In the genomic region with DNA sequence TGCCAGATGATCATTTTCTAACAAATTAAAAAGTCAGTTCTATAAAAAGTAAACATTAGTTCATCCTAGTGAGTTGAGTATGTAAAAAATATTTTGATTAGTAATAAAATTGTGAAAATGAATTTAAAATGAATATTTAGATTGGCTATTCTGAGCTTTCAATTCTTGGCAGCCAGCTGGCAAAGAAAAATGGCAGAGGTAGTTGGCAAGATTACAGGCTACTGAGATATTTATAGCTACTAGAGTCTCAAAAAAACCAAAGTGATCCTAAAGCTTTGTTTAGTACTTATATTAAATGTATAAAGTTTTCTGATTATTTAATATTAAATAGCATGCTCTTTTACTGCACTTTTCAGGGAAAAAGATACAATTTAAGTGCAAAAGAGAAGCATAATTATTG, we compare ENCODE assay signal across 16 cellular contexts. TPM values are rescaled to one million over a fixed set of nuclear protein-coding genes. Genes with fewer than 3 reads are reported as not detected.
DNase-seq lines count a peak whose midpoint lies in the region; ATAC-seq, FAIRE-seq and TF ChIP-seq lines count a peak whose summit lies in the region.
"Had no signal": no experiment of that assay in that cellular context is flagged by ENCODE, and none has a peak within 500 bp of the region (broad histone marks: within the 10 kb centered on the region; RNA-seq: fewer than 3 reads in every experiment).

No MANE protein-coding gene starts in this region.

- H3K27ac Mint-ChIP-seq in glutamatergic neuron (ENCODE audit: unreplicated experiment) = no peak overlapping the region
- H3K27ac Mint-ChIP-seq: GM23338 had no signal

- H3K4me3 ChIP-seq in pancreas (no peak overlapping the region), testis (no peak overlapping the region)
- H3K4me3 ChIP-seq: BLaER1 treated with 17β-estradiol and CSF1 and Interleukin-3, amounts not matched to agents 10 nM and 100 nM; GM23338 had no signal

- no peaks in the 10 kb centered on the region for H3K4me1 Mint-ChIP-seq in glutamatergic neuron (ENCODE audit: low read depth, unreplicated experiment)
- H3K4me1 Mint-ChIP-seq: GM23338 had no signal

- H3K4me1 ChIP-seq in pancreas = no peaks in the 10 kb centered on the region
- no peaks in the 10 kb centered on the region for H3K4me1 ChIP-seq in testis

- DNase-seq in DMS 273 (lab: John Stamatoyannopoulos, UW; ENCODE audit: unreplicated experiment) (peak; percentile 5), DMS 273 treated with DMSO at 0.1 percent for 48 hours (lab: John Stamatoyannopoulos, UW) (no peak), NCI-H446 (lab: John Stamatoyannopoulos, UW) (peak; percentile 43 to 58), fibroblast of gingiva (ENCODE audit: low read depth) (peak; percentile 23), pancreas (no peak), glutamatergic neuron (no peak), testis (no peak)
- no peak for DNase-seq in stimulated activated CD4-positive, alpha-beta T cell treated with anti-CD3 and anti-CD28 coated beads, Interleukin-2, amount 100 ng/mL, for 48 hours
- DNase-seq: KBM-7, NCI-H146, NCI-H2227 treated with DMSO at 0.1 percent for 48 hours, NCI-H526 treated with DMSO at 0.1 percent for 48 hours, PC-3 had no signal

- no peak overlapping the region for H3K27ac ChIP-seq in pancreas
- no peak overlapping the region for H3K27ac ChIP-seq in testis
- H3K27ac ChIP-seq: 22Rv1; BLaER1 treated with 17β-estradiol and CSF1 and Interleukin-3, amounts not matched to agents 10 nM and 100 nM had no signal

- peak; percentile 5 for FAIRE-seq in pancreas (lab: Jason Lieb, UNC)

- H3K36me3 ChIP-seq in pancreas (no peaks in the 10 kb centered on the region), testis (ENCODE audit: low read depth, missing control alignments) (no peaks in the 10 kb centered on the region)

- no peaks in the 10 kb centered on the region for H3K36me3 Mint-ChIP-seq in glutamatergic neuron (ENCODE audit: unreplicated experiment)

- no peaks in the 10 kb centered on the region for H3K27me3 Mint-ChIP-seq in glutamatergic neuron (ENCODE audit: unreplicated experiment)

- no peak overlapping the region for H3K4me3 Mint-ChIP-seq in glutamatergic neuron (ENCODE audit: unreplicated experiment)
- H3K4me3 Mint-ChIP-seq: GM23338 had no signal

- no peaks in the 10 kb centered on the region for H3K9me3 Mint-ChIP-seq in glutamatergic neuron (ENCODE audit: unreplicated experiment)
- H3K9me3 Mint-ChIP-seq: GM23338 had no signal

- no peak for ATAC-seq in pancreas
- ATAC-seq: GM23338, PC-3 had no signal

- intact Hi-C loops in pancreas (cut with DNase I) = no loop called here
- intact Hi-C loops in testis (cut with DNase I; ENCODE audit: low total_unique reads) = no loop called here

- no peaks in the 10 kb centered on the region for H3K27me3 ChIP-seq in pancreas
- no peaks in the 10 kb centered on the region for H3K27me3 ChIP-seq in testis
- H3K27me3 ChIP-seq: BLaER1 treated with 17β-estradiol and CSF1 and Interleukin-3, amounts not matched to agents 10 nM and 100 nM had no signal

- no peak for TF ChIP-seq CTCF in pancreas (IDR thresholded peaks at IDR 0.05)
- TF ChIP-seq CTCF in glutamatergic neuron (IDR thresholded peaks at IDR 0.05; ENCODE audit: partially characterized antibody, unreplicated experiment) = no peak
- TF ChIP-seq CTCF in testis (IDR thresholded peaks at IDR 0.05) = no peak

- no peak for TF ChIP-seq POLR2A in testis (IDR thresholded peaks at IDR 0.05)

- H3K9me3 ChIP-seq in pancreas (no peaks in the 10 kb centered on the region), testis (no peaks in the 10 kb centered on the region)

RNA-seq across cellular contexts. Expression of a gene that starts 25.0 kb away (rescaled TPM):
- total RNA-seq in pancreas (1 to 10 TPM; 1.5 to 3.8 (median 2.6) TPM), glutamatergic neuron (ENCODE audit: unreplicated experiment) (33.2 TPM), testis (1 to 10 TPM; 3.8 to 4.5 TPM)
- polyA plus RNA-seq in pancreas (1 to 10 TPM in 1 of 2 donors, under 1 TPM in 1; 0.84 to 1.7 TPM), testis (ENCODE audit: insufficient read depth, low read depth, low replicate concordance) (2.3 TPM)

RNA-seq across cellular contexts. Expression of a gene that starts 25.1 kb away (rescaled TPM):
- total RNA-seq in pancreas (10 to 100 TPM in 1 of 6 donors, 1 to 10 TPM in 5; 7.0 to 15.0 (median 9.2) TPM), glutamatergic neuron (ENCODE audit: unreplicated experiment) (94.0 TPM), testis (10 to 100 TPM in 1 of 2 donors, 1 to 10 TPM in 1; 8.1 to 10.1 TPM)
- polyA plus RNA-seq in pancreas (1 to 10 TPM; 1.8 to 1.9 TPM), testis (ENCODE audit: insufficient read depth, low read depth, low replicate concordance) (6.4 TPM)

Comparison
In these comparisons a context has a peak if more than half of its experiments do, and no peak if none do; other contexts are left out.
1. DNase-seq: peak in DMS 273 (single experiment), NCI-H446 (2 of 2) and fibroblast of gingiva (single experiment); none in DMS 273 treated with DMSO at 0.1 percent for 48 hours (single experiment), pancreas (0 of 6), stimulated activated CD4-positive, alpha-beta T cell treated with anti-CD3 and anti-CD28 coated beads, Interleukin-2, amount 100 ng/mL, for 48 hours (0 of 2), glutamatergic neuron (single experiment) and testis (single experiment).